In the genomic region with DNA sequence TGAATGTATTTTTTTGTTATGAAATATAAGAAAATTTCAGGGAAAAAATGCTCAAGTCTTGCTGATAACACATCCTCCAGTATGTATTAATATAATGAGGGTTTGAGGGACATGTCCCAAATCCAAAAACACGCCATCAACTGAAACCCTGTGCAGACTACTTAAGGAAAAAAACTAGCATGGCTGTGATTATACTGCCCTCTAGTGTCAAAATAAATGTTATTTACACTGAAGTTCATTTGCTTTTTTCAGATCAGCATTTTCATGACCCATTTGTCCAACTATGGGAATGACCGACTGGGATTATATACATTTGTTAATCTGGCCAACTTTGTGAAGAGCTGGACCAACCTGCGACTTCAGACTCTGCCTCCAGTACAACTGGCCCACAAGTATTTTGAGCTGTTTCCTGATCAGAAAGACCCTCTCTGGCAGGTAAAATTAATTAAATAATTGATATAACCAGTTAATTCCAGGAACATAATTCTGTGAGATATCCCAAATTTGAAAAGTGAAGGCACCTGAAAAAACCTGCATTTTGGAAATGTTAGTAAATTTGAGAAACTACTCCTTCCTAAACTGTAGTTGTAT, we compare ENCODE assay signal across 8 cellular contexts.
DNase-seq lines count a peak whose midpoint lies in the region; ATAC-seq and TF ChIP-seq lines count a peak whose summit lies in the region.

No MANE protein-coding gene starts in this region.

- H3K4me3 ChIP-seq in astrocyte of the spinal cord (ENCODE audit: low read depth, low read length), result no peak overlapping the region

- no peak overlapping the region for H3K27ac Mint-ChIP-seq in natural killer cell
- no peak overlapping the region for H3K27ac Mint-ChIP-seq in natural killer cell treated with Interleukin-12 subunit alpha and Interleukin-12 subunit beta and Interleukin-15 and Interleukin-18, amount 100 ng/mL, for 72 hours

- no peak for DNase-seq in natural killer cell
- no peak for DNase-seq in natural killer cell treated with Interleukin-12 subunit alpha and Interleukin-12 subunit beta and Interleukin-15 and Interleukin-18, amount 100 ng/mL, for 72 hours (ENCODE audit: low spot score)
- DNase-seq in NCI-H2171 treated with DMSO at 0.1 percent for 48 hours (lab: John Stamatoyannopoulos, UW), result peak; percentile 40
- DNase-seq in astrocyte of the spinal cord (ENCODE audit: low read depth, low spot score), result peak; percentile 81
- peak; percentile 70 for DNase-seq in kidney tubule cell (ENCODE audit: low spot score)
- DNase-seq in stimulated activated CD4-positive, alpha-beta T cell treated with anti-CD3 and anti-CD28 coated beads, Interleukin-15, amount 100 ng/mL, for 24 hours, result no peak

- ATAC-seq in natural killer cell (no peak), HG02884 (IDR thresholded peaks at IDR 0.05; ENCODE audit: unreplicated experiment) (peak; percentile 54), GM21737 (IDR thresholded peaks at IDR 0.05; ENCODE audit: unreplicated experiment) (no peak)
- no peak for ATAC-seq in natural killer cell treated with Interleukin-12 subunit alpha and Interleukin-12 subunit beta and Interleukin-15 and Interleukin-18, amount 100 ng/mL, for 72 hours

- H3K4me1 Mint-ChIP-seq in natural killer cell, result no peaks in the 10 kb centered on the region
- no peaks in the 10 kb centered on the region for H3K4me1 Mint-ChIP-seq in natural killer cell treated with Interleukin-12 subunit alpha and Interleukin-12 subunit beta and Interleukin-15 and Interleukin-18, amount 100 ng/mL, for 72 hours (ENCODE audit: low read depth in 2 of 2)

- no peak overlapping the region for H3K4me3 Mint-ChIP-seq in natural killer cell
- H3K4me3 Mint-ChIP-seq in natural killer cell treated with Interleukin-12 subunit alpha and Interleukin-12 subunit beta and Interleukin-15 and Interleukin-18, amount 100 ng/mL, for 72 hours, result no peak overlapping the region

- in situ Hi-C loops in astrocyte of the spinal cord (cut with HindIII; ENCODE audit: low sequenced_read_pairs), result no loop called here

- no peaks in the 10 kb centered on the region for H3K9me3 Mint-ChIP-seq in natural killer cell
- no peaks in the 10 kb centered on the region for H3K9me3 Mint-ChIP-seq in natural killer cell treated with Interleukin-12 subunit alpha and Interleukin-12 subunit beta and Interleukin-15 and Interleukin-18, amount 100 ng/mL, for 72 hours

- H3K27me3 Mint-ChIP-seq in natural killer cell (ENCODE audit: low read depth in 2 of 2), result no peaks in the 10 kb centered on the region
- H3K27me3 Mint-ChIP-seq in natural killer cell treated with Interleukin-12 subunit alpha and Interleukin-12 subunit beta and Interleukin-15 and Interleukin-18, amount 100 ng/mL, for 72 hours, result no peaks in the 10 kb centered on the region

- intact Hi-C loops in natural killer cell (cut with micrococcal nuclease), result no loop called here

- peak; percentile 70 for TF ChIP-seq CTCF in natural killer cell (IDR thresholded peaks at IDR 0.05)
- TF ChIP-seq CTCF in astrocyte of the spinal cord (IDR thresholded peaks at IDR 0.05; ENCODE audit: low read depth, low read length), result peak; percentile 37

- H3K36me3 Mint-ChIP-seq in natural killer cell, result no peaks in the 10 kb centered on the region
- H3K36me3 Mint-ChIP-seq in natural killer cell treated with Interleukin-12 subunit alpha and Interleukin-12 subunit beta and Interleukin-15 and Interleukin-18, amount 100 ng/mL, for 72 hours, result no peaks in the 10 kb centered on the region

Comparison
In these comparisons a context has a peak if more than half of its experiments do, and no peak if none do; other contexts are left out.
1. DNase-seq: peak in NCI-H2171 treated with DMSO at 0.1 percent for 48 hours (single experiment), astrocyte of the spinal cord (single experiment) and kidney tubule cell (single experiment); none in natural killer cell (single experiment), natural killer cell treated with Interleukin-12 subunit alpha and Interleukin-12 subunit beta and Interleukin-15 and Interleukin-18, amount 100 ng/mL, for 72 hours (single experiment) and stimulated activated CD4-positive, alpha-beta T cell treated with anti-CD3 and anti-CD28 coated beads, Interleukin-15, amount 100 ng/mL, for 24 hours (single experiment).